Comparison of ENCODE assay signal across 19 cellular contexts in genomic region chr18:10412933-10413332, GRCh38. TPM values are rescaled to one million over a fixed set of nuclear protein-coding genes. Genes with fewer than 3 reads are reported as not detected.
"Had no signal": no experiment of that assay in that cellular context is flagged by ENCODE, and none has a peak within 500 bp of the region (broad histone marks: within the 10 kb centered on the region; RNA-seq: fewer than 3 reads in every experiment).

No MANE protein-coding gene starts in this region.

- H3K9me3 ChIP-seq: left lung, ovary, thoracic aorta, vagina had no signal

- H3K27me3 Mint-ChIP-seq: activated CD8-positive, alpha-beta memory T cell treated with anti-CD3 and anti-CD28 coated beads, Interleukin-2, amount 10 ng/mL, durations not matched to agents 7 days and 5 days; activated naive CD8-positive, alpha-beta T cell treated with anti-CD3 and anti-CD28 coated beads for 36 hours; stimulated activated naive CD8-positive, alpha-beta T cell treated with anti-CD3 and anti-CD28 coated beads, Interleukin-15, amount 100 ng/mL, for 72 hours had no signal

- H3K4me3 ChIP-seq: left lung, ovary, thoracic aorta, vagina had no signal

- H3K4me1 ChIP-seq: left lung, vagina had no signal

- ATAC-seq: activated CD8-positive, alpha-beta memory T cell treated with anti-CD3 and anti-CD28 coated beads, Interleukin-2, amount 10 ng/mL, durations not matched to agents 7 days and 5 days; activated T-cell treated with anti-CD3 and anti-CD28 coated beads, Interleukin-2, amount 50 U/mL, for 4 hours; left lung; stimulated activated naive CD8-positive, alpha-beta T cell treated with anti-CD3 and anti-CD28 coated beads, Interleukin-15, amount 100 ng/mL, for 72 hours had no signal

- DNase-seq: activated CD4-positive, alpha-beta T cell treated with anti-CD3 and anti-CD28 coated beads for 1 hour; activated CD4-positive, alpha-beta T cell treated with anti-CD3 and anti-CD28 coated beads, Interleukin-2, amount 50 U/mL, for 48 hours; activated CD8-positive, alpha-beta memory T cell treated with anti-CD3 and anti-CD28 coated beads, Interleukin-2, amount 10 ng/mL, durations not matched to agents 7 days and 5 days; activated gamma-delta T cell treated with Interleukin-2 at 50 U/mL for 16 hours; activated naive CD8-positive, alpha-beta T cell treated with anti-CD3 and anti-CD28 coated beads for 36 hours; activated T-cell treated with anti-CD3 and anti-CD28 coated beads, Interleukin-2, amount 50 U/mL, for 4 hours; anterior cingulate cortex; head of caudate nucleus; left lung; nephron progenitor cell; ovary; retina; stimulated activated CD4-positive, alpha-beta T cell treated with anti-CD3 and anti-CD28 coated beads, Interleukin-15, amount 100 ng/mL, for 24 hours; stimulated activated CD4-positive, alpha-beta T cell treated with anti-CD3 and anti-CD28 coated beads, Interleukin-4, amount 100 ng/mL, for 24 hours; stimulated activated naive CD8-positive, alpha-beta T cell treated with anti-CD3 and anti-CD28 coated beads, Interleukin-15, amount 100 ng/mL, for 72 hours; SW 1271 had no signal

- H3K36me3 Mint-ChIP-seq: activated CD8-positive, alpha-beta memory T cell treated with anti-CD3 and anti-CD28 coated beads, Interleukin-2, amount 10 ng/mL, durations not matched to agents 7 days and 5 days; activated naive CD8-positive, alpha-beta T cell treated with anti-CD3 and anti-CD28 coated beads for 36 hours had no signal

- H3K4me3 Mint-ChIP-seq: activated CD8-positive, alpha-beta memory T cell treated with anti-CD3 and anti-CD28 coated beads, Interleukin-2, amount 10 ng/mL, durations not matched to agents 7 days and 5 days; activated naive CD8-positive, alpha-beta T cell treated with anti-CD3 and anti-CD28 coated beads for 36 hours; activated T-cell treated with anti-CD3 and anti-CD28 coated beads, Interleukin-2, amount 50 U/mL, for 4 hours; nephron progenitor cell; stimulated activated naive CD8-positive, alpha-beta T cell treated with anti-CD3 and anti-CD28 coated beads, Interleukin-15, amount 100 ng/mL, for 72 hours; T-helper 2 cell treated with Interferon-gamma antibody and Interleukin-4, amounts not matched to agents 5 μg/mL and 100 μg/mL, for 36 hours had no signal

- H3K4me1 Mint-ChIP-seq: activated CD8-positive, alpha-beta memory T cell treated with anti-CD3 and anti-CD28 coated beads, Interleukin-2, amount 10 ng/mL, durations not matched to agents 7 days and 5 days; activated naive CD8-positive, alpha-beta T cell treated with anti-CD3 and anti-CD28 coated beads for 36 hours; stimulated activated naive CD8-positive, alpha-beta T cell treated with anti-CD3 and anti-CD28 coated beads, Interleukin-15, amount 100 ng/mL, for 72 hours had no signal

- H3K27me3 ChIP-seq: left lung, ovary, vagina had no signal

- H3K27ac Mint-ChIP-seq: activated CD8-positive, alpha-beta memory T cell treated with anti-CD3 and anti-CD28 coated beads, Interleukin-2, amount 10 ng/mL, durations not matched to agents 7 days and 5 days; activated naive CD8-positive, alpha-beta T cell treated with anti-CD3 and anti-CD28 coated beads for 36 hours; nephron progenitor cell; stimulated activated naive CD8-positive, alpha-beta T cell treated with anti-CD3 and anti-CD28 coated beads, Interleukin-15, amount 100 ng/mL, for 72 hours; T-helper 2 cell treated with Interferon-gamma antibody and Interleukin-4, amounts not matched to agents 5 μg/mL and 100 μg/mL, for 36 hours had no signal

- H3K36me3 ChIP-seq: left lung, ovary, thoracic aorta, vagina had no signal

- H3K9me3 Mint-ChIP-seq: activated naive CD8-positive, alpha-beta T cell treated with anti-CD3 and anti-CD28 coated beads for 36 hours; activated T-cell treated with anti-CD3 and anti-CD28 coated beads, Interleukin-2, amount 50 U/mL, for 4 hours; nephron progenitor cell; stimulated activated naive CD8-positive, alpha-beta T cell treated with anti-CD3 and anti-CD28 coated beads, Interleukin-15, amount 100 ng/mL, for 72 hours; T-helper 2 cell treated with Interferon-gamma antibody and Interleukin-4, amounts not matched to agents 5 μg/mL and 100 μg/mL, for 36 hours had no signal

- H3K27ac ChIP-seq: left lung, ovary, thoracic aorta, vagina had no signal

RNA-seq across cellular contexts. Expression of gene APCDD1, which starts 41.5 kb away (rescaled TPM):
- total RNA-seq: activated CD8-positive, alpha-beta memory T cell treated with anti-CD3 and anti-CD28 coated beads, Interleukin-2, amount 10 ng/mL, durations not matched to agents 7 days and 5 days; activated naive CD8-positive, alpha-beta T cell treated with anti-CD3 and anti-CD28 coated beads for 36 hours had no signal
